1 cellular context compared by ENCODE assay signal in the genomic region with DNA sequence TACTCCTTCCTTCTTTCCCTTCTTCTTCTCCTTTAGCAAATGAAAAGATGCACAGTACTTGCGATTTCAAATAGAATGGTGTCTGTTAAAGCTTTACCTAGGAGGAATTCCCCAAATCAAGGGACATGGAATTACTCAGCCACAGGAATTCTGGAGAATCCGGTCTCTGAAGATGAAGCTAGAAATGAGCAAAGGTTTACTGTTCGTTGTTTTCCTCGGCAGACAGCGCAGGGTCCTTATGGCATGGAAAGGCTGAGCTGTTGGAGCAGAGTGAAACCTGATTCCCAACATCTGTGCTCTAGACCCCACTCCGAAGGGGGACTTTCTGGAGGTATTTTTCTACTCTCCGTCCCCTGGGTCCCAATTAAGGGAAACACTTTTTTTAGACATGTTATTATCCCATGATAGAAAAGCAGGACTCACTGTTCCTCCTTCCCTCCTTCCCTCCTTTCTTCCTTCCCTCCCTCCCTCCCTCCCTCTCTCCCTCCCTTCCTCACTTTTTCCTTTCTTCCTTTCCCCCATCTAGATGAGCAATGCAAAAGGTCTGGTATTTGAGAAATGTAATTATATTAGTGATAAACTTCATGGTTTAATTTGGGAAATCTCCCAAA.
TF ChIP-seq lines count a peak whose summit lies in the region.

No MANE protein-coding gene starts in this region.

TF ChIP-seq in HCT116, 20 proteins besides CTCF, POLR2A, EP300 and RAD21:
- TF ChIP-seq YY1 (IDR thresholded peaks at IDR 0.05; ENCODE audit: extremely low read depth, insufficient replicate concordance, low read depth, low read length) (no peak), ELF1 (IDR thresholded peaks at IDR 0.05; ENCODE audit: borderline replicate concordance, low read depth) (no peak), ZNF274 (IDR thresholded peaks at IDR 0.05; ENCODE audit: low read depth, low read length) (no peak)
